ENCODE assay signal across 1 cellular context in genomic region chr11:96167787-96168186, GRCh38.
TF ChIP-seq lines count a peak whose summit lies in the region.

No MANE protein-coding gene starts in this region.

TF ChIP-seq in GM23338, 12 proteins besides CTCF, POLR2A, EP300 and RAD21 (continued from another document):
- TF ChIP-seq ZNF462 (CRISPR knock-in tag; IDR thresholded peaks at IDR 0.05) (no peak), JUNB (IDR thresholded peaks at IDR 0.05; ENCODE audit: unreplicated experiment) (no peak), REST (IDR thresholded peaks at IDR 0.05; ENCODE audit: unreplicated experiment) (no peak)
